In genomic region chr11:103367650-103368049, GRCh38 we compare ENCODE assay signal across 22 cellular contexts.
DNase-seq lines count a peak whose midpoint lies in the region; ATAC-seq and TF ChIP-seq lines count a peak whose summit lies in the region.
"Had no signal": no experiment of that assay in that cellular context is flagged by ENCODE, and none has a peak within 500 bp of the region (broad histone marks: within the 10 kb centered on the region; RNA-seq: fewer than 3 reads in every experiment).

No MANE protein-coding gene starts in this region.

- peaks cover 12% of the 10 kb centered on the region; the same call in 1 of the 2 replicates for H3F3A ChIP-seq in GM23248 (ENCODE audit: insufficient read depth)

- H4K20me1 ChIP-seq in GM23248 (ENCODE audit: insufficient read depth), result no peaks in the 10 kb centered on the region
- H4K20me1 ChIP-seq: BLaER1 had no signal

- 7 to 8% methylated on average over 3 of the region's 3 CpGs for WGBS in GM23248 (ENCODE audit: low coverage in 1 of 2, low lambda C conversion rate in 2 of 2, missing lambda C conversion rate in 2 of 2), 2 experiments

- H3K9me2 ChIP-seq in GM23248 (ENCODE audit: insufficient read depth), result no peaks in the 10 kb centered on the region

- H3K4me1 ChIP-seq in GM23248 (ENCODE audit: insufficient read depth) (peaks cover 20% of the 10 kb centered on the region), adipocyte (ENCODE audit: control insufficient read depth, insufficient read depth, low read length) (peaks cover 9% of the 10 kb centered on the region), gastrocnemius medialis (no peaks in the 10 kb centered on the region)
- H3K4me1 ChIP-seq: BLaER1 had no signal

- peak overlapping the region; percentile 12 for H2AFZ ChIP-seq in GM23248
- H2AFZ ChIP-seq: PC-9 had no signal

- peak overlapping the region; percentile 76 for H3K4me2 ChIP-seq in GM23248 (ENCODE audit: unreplicated experiment)
- H3K4me2 ChIP-seq: BLaER1, PC-9 had no signal

- H3K36me3 ChIP-seq in GM23248 (ENCODE audit: low read depth) (no peaks in the 10 kb centered on the region), adipocyte (ENCODE audit: control insufficient read depth, insufficient read depth, low read length, severe bottlenecking) (peaks cover 7% of the 10 kb centered on the region), gastrocnemius medialis (no peaks in the 10 kb centered on the region)
- H3K36me3 ChIP-seq: BLaER1, MG63 had no signal

- TF ChIP-seq POLR2A in gastrocnemius medialis (IDR thresholded peaks at IDR 0.05), result no peak

- intact Hi-C loops in gastrocnemius medialis (cut with DNase I; ENCODE audit: low total_unique reads), result no loop called here

- in situ Hi-C loops in GM23248 (cut with MboI), result no loop called here
- in situ Hi-C loops in gastrocnemius medialis (cut with MboI; ENCODE audit: low sequenced_read_pairs in 4 of 4), result no loop called here

- H3K27ac ChIP-seq in GM23248 (peak overlapping the region; percentile 59), gastrocnemius medialis (no peak overlapping the region)
- H3K27ac ChIP-seq: BLaER1, PC-9 had no signal

- H3K9me3 ChIP-seq in GM23248 (ENCODE audit: low read depth) (no peaks in the 10 kb centered on the region), adipocyte (ENCODE audit: control insufficient read depth, low read length) (peaks cover 6% of the 10 kb centered on the region), gastrocnemius medialis (no peaks in the 10 kb centered on the region)
- H3K9me3 ChIP-seq: BLaER1, MG63 had no signal

- peak; percentile 20 for DNase-seq in AG08395 (ENCODE audit: low spot score)
- DNase-seq in GM23248, result peak; percentile 62
- DNase-seq in adipocyte (ENCODE audit: low read depth), result peak; percentile 54
- DNase-seq in fibroblast of peridontal ligament (ENCODE audit: extremely low read depth), result peak; percentile 65
- DNase-seq in gastrocnemius medialis, result no peak
- no peak for DNase-seq in GF-D8 (lab: John Stamatoyannopoulos, UW)
- DNase-seq: Caco-2; CD4-positive, alpha-beta memory T cell; DMS 273 treated with DMSO at 0.1 percent for 48 hours; Karpas-422; MG63; NCI-H1048; NCI-H1417 treated with DMSO at 0.1 percent for 48 hours; NCI-H187; NCI-H69; PC-9; RPMI8226; SHP77; T-cell had no signal

- H3K27me3 ChIP-seq in GM23248 (replicated peaks; ENCODE audit: insufficient read depth), result no peaks in the 10 kb centered on the region
- no peaks in the 10 kb centered on the region for H3K27me3 ChIP-seq in adipocyte (replicated peaks; ENCODE audit: control insufficient read depth, insufficient read depth, low read length)
- no peaks in the 10 kb centered on the region for H3K27me3 ChIP-seq in gastrocnemius medialis
- H3K27me3 ChIP-seq: BLaER1, MG63 had no signal

- ATAC-seq in HG03469 (IDR thresholded peaks at IDR 0.05; ENCODE audit: unreplicated experiment), result no peak
- no peak for ATAC-seq in gastrocnemius medialis
- no peak for ATAC-seq in GM21360 (IDR thresholded peaks at IDR 0.05; ENCODE audit: unreplicated experiment)
- ATAC-seq: T-cell had no signal

- H3K4me3 ChIP-seq in GM23248 (peak overlapping the region; percentile 58), adipocyte (ENCODE audit: low read length) (peak overlapping the region; percentile 36), gastrocnemius medialis (no peak overlapping the region)
- H3K4me3 ChIP-seq: BLaER1, MG63, PC-9 had no signal

- H3K9ac ChIP-seq in GM23248, result peak overlapping the region; percentile 40
- H3K9ac ChIP-seq in adipocyte (ENCODE audit: low read length), result no peak overlapping the region
- H3K9ac ChIP-seq: BLaER1 had no signal

- TF ChIP-seq CTCF in gastrocnemius medialis (IDR thresholded peaks at IDR 0.05 in 4 of 5, conservative IDR thresholded peaks at IDR 0.05 in 1 of 5), result no peak

- H3K79me2 ChIP-seq in GM23248 (ENCODE audit: insufficient read depth), result no peaks in the 10 kb centered on the region

Comparison
In these comparisons a context has a peak if more than half of its experiments do, and no peak if none do; other contexts are left out.
1. DNase-seq: peak in AG08395 (single experiment), GM23248 (single experiment), adipocyte (single experiment) and fibroblast of peridontal ligament (single experiment); none in gastrocnemius medialis (0 of 2) and GF-D8 (single experiment).
2. H3K4me3 ChIP-seq: peak in GM23248 (single experiment) and adipocyte (single experiment); none in gastrocnemius medialis (0 of 4).